ENCODE assay signal across 12 cellular contexts in the genomic region with DNA sequence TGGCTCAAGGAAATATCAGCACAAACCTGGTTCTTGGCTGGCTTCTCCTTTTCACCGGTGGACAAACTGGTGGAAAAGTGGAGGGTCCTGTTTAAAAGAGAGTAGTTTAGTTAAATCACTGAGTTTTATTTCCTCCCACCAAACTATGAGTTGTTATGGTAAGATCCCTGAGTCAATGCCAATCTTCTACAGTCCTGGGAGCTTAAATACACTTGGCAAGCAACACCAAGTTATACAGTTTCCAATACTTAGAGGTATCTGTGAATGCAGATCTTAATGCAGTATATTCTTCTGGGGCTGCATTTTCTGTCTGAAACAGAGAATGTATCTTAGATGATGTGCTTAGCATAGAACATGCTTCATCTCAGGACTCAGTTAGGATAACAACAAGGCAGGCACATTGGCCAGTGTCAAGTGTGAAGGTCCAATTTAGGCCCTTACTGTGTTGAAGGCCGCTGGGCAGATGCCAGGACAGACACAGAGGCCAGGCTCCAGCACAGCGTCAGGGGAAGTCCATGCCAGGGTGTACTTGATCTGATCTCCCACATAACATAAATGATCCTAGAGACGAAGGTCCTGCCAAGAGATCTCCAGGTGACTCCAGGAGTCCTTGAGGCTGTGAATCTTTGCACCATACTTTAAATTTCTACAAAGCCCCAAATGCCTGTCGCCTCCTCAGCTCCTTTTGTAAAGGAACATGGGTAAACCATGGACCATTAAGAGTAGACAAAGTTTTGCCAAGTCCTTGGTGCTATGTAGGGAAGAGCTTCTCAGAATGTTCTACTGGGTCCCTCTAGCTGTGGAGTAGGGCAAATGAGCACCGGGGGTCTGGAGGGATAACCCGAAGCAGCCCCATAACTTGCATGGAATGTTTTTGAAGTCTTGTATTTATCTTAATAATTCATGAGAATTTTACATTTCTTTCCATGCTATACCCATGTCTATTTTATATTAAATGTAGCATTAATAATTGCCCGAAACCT.
A peak's percentile ranks its signal among the peaks of the same experiment; 100 is the strongest.
DNase-seq lines count a peak whose midpoint lies in the region; ATAC-seq, FAIRE-seq and TF ChIP-seq lines count a peak whose summit lies in the region.
"Had no signal": no experiment of that assay in that cellular context is flagged by ENCODE, and none has a peak within 500 bp of the region (broad histone marks: within the 10 kb centered on the region; RNA-seq: fewer than 3 reads in every experiment).

No MANE protein-coding gene starts in this region.

- DNase-seq in Right ventricle myocardium superior = peak; percentile 70
- no peak for DNase-seq in cardiac septum (ENCODE audit: low spot score)
- no peak for DNase-seq in astrocyte (ENCODE audit: low read depth)
- peak; percentile 29 for DNase-seq in iPS-NIHi11 (ENCODE audit: low spot score)
- DNase-seq in foreskin melanocyte = no peak
- DNase-seq in NCI-H1930 (lab: John Stamatoyannopoulos, UW) = no peak
- no peak for DNase-seq in activated naive CD4-positive, alpha-beta T cell treated with anti-CD3 and anti-CD28 coated beads, Interleukin-2, amount 50 U/mL, for 72 hours (ENCODE audit: low spot score in 2 of 2)
- DNase-seq: nucleus accumbens, T-helper 9 cell, uterus had no signal

- no peak overlapping the region for H3K4me3 Mint-ChIP-seq in astrocyte (ENCODE audit: unreplicated experiment)

- no peaks in the 10 kb centered on the region for H3K27me3 ChIP-seq in astrocyte (ENCODE audit: insufficient read depth, low read length)
- H3K27me3 ChIP-seq: uterus had no signal

- FAIRE-seq in astrocyte (lab: Jason Lieb, UNC) = no peak

- H3K36me3 Mint-ChIP-seq in astrocyte (ENCODE audit: low read depth, unreplicated experiment) = no peaks in the 10 kb centered on the region
- H3K36me3 Mint-ChIP-seq in activated naive CD4-positive, alpha-beta T cell treated with anti-CD3 and anti-CD28 coated beads, Interleukin-2, amount 50 U/mL, for 72 hours = peaks cover 0 to 18% of the 10 kb centered on the region in 2 donors

- H3K9ac ChIP-seq in astrocyte (ENCODE audit: low read length) = no peak overlapping the region

- H3K79me2 ChIP-seq in astrocyte (ENCODE audit: insufficient read depth, low read length) = no peaks in the 10 kb centered on the region

- peak; percentile 77 for ATAC-seq in Right ventricle myocardium superior (ENCODE audit: poor library complexity)
- ATAC-seq in activated naive CD4-positive, alpha-beta T cell treated with anti-CD3 and anti-CD28 coated beads, Interleukin-2, amount 50 U/mL, for 72 hours = no peak
- no peak for ATAC-seq in GM19035 (IDR thresholded peaks at IDR 0.05; ENCODE audit: unreplicated experiment)

- intact Hi-C loops in Right ventricle myocardium superior (cut with DNase I) (no loop called here), cardiac septum (cut with DNase I) (no loop called here)

- H3K27me3 Mint-ChIP-seq in astrocyte (ENCODE audit: low read depth, unreplicated experiment) = peaks cover 2% of the 10 kb centered on the region

- no peak overlapping the region for H2AFZ ChIP-seq in astrocyte (ENCODE audit: low read depth, low read length)

- no peak overlapping the region for H3K27ac ChIP-seq in astrocyte (ENCODE audit: low read depth, low read length)
- H3K27ac ChIP-seq: coronary artery, uterus had no signal

- no peaks in the 10 kb centered on the region for H3K9me3 ChIP-seq in astrocyte (ENCODE audit: insufficient read depth, low read depth, low read length)
- H3K9me3 ChIP-seq: uterus had no signal

- TF ChIP-seq CTCF in astrocyte (IDR thresholded peaks at IDR 0.05; ENCODE audit: insufficient read depth, low read depth, low read length) = peak; percentile 7

- no peak overlapping the region for H3K4me3 ChIP-seq in astrocyte (ENCODE audit: insufficient read depth, low read depth, low read length)
- H3K4me3 ChIP-seq: coronary artery, uterus had no signal

- no peak overlapping the region for H3K27ac Mint-ChIP-seq in astrocyte (ENCODE audit: unreplicated experiment)
- no peak overlapping the region for H3K27ac Mint-ChIP-seq in activated naive CD4-positive, alpha-beta T cell treated with anti-CD3 and anti-CD28 coated beads, Interleukin-2, amount 50 U/mL, for 72 hours

- no peak overlapping the region for H3K4me2 ChIP-seq in astrocyte (ENCODE audit: low read length)

- H3K4me1 Mint-ChIP-seq in astrocyte (ENCODE audit: low read depth, unreplicated experiment) = peaks cover 10% of the 10 kb centered on the region

- H3K36me3 ChIP-seq in astrocyte (ENCODE audit: insufficient read depth, low read length) = no peaks in the 10 kb centered on the region
- H3K36me3 ChIP-seq: uterus had no signal

- no peaks in the 10 kb centered on the region for H3K4me1 ChIP-seq in astrocyte (ENCODE audit: insufficient read depth, low read length)
- H3K4me1 ChIP-seq: uterus had no signal

- H3K9me3 Mint-ChIP-seq in astrocyte (ENCODE audit: unreplicated experiment) = peaks cover 2% of the 10 kb centered on the region
- peaks cover 0 to 15% of the 10 kb centered on the region in 2 donors for H3K9me3 Mint-ChIP-seq in activated naive CD4-positive, alpha-beta T cell treated with anti-CD3 and anti-CD28 coated beads, Interleukin-2, amount 50 U/mL, for 72 hours

- H4K20me1 ChIP-seq in astrocyte (ENCODE audit: insufficient read depth, low read length) = no peaks in the 10 kb centered on the region

Comparison
In these comparisons a context has a peak if more than half of its experiments do, and no peak if none do; other contexts are left out.
1. DNase-seq: peak in Right ventricle myocardium superior (single experiment) and iPS-NIHi11 (single experiment); none in cardiac septum (single experiment), astrocyte (single experiment), foreskin melanocyte (single experiment), NCI-H1930 (0 of 2) and activated naive CD4-positive, alpha-beta T cell treated with anti-CD3 and anti-CD28 coated beads, Interleukin-2, amount 50 U/mL, for 72 hours (0 of 2).